ENCODE assay signal across 19 cellular contexts in the genomic region with DNA sequence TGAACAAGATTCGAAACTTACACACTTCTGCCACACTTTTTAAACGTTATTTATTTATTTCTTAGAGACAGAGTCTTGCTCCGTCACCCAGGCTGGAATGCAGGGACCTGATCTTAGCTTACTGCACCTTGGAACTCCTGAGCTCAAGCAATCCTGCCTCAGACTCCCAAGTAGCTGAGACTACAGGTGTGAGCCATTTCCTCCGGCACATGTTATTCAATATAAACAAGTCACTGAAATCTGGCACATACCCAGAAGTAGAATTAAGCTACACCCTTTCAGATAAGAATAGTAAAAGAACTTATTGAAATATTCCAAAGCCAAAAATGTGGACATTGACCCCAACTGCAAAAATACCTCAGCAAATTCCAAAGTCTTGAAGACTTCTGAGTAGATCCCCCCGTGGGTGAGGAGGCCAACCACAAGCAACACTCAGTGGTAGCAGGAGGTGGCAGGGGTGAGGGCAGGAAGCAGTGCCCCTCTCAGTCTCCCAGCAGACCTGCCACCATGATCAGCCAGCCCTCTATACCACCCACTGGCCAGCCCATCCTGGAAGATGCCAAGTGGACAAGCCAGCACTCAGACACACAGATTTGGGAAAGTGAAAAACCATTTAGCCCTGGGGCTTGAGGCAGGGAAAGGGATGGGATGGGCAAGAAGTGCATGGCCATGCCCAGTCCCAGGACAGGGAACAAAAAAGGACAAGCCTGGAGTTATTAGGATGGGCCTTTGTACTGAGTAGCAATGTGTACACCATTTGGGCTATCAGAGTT.
A peak's percentile ranks its signal among the peaks of the same experiment; 100 is the strongest.
DNase-seq lines count a peak whose midpoint lies in the region; ATAC-seq and TF ChIP-seq lines count a peak whose summit lies in the region.
"Had no signal": no experiment of that assay in that cellular context is flagged by ENCODE, and none has a peak within 500 bp of the region (broad histone marks: within the 10 kb centered on the region; RNA-seq: fewer than 3 reads in every experiment).

No MANE protein-coding gene starts in this region.

- CTCF ChIA-PET in activated CD8-positive, alpha-beta T cell treated with anti-CD3 and anti-CD28 coated beads for 36 hours (lab: Charles Lee), result no interaction called here
- CTCF ChIA-PET in naive thymus-derived CD4-positive, alpha-beta T cell (lab: Charles Lee), result interaction anchor here (1.0 kb wide), 1 partner anchor 9 kb away, joined by 3 read pairs; no protein-coding TSS in a partner anchor

- H3K4me1 ChIP-seq in naive thymus-derived CD4-positive, alpha-beta T cell (ENCODE audit: control insufficient read depth in 2 of 2, insufficient read depth in 2 of 2, low read length in 2 of 2), result peaks cover 14 to 45% of the 10 kb centered on the region in 2 donors

- no peaks in the 10 kb centered on the region for H3K9me3 Mint-ChIP-seq in activated CD4-positive, alpha-beta T cell treated with anti-CD3 and anti-CD28 coated beads, Interleukin-2, amount 10 ng/mL, durations not matched to agents 24 days and 14 days
- H3K9me3 Mint-ChIP-seq in activated CD8-positive, alpha-beta T cell treated with anti-CD3 and anti-CD28 coated beads for 36 hours, result no peaks in the 10 kb centered on the region
- peaks cover 0 to 6% (median 0%) of the 10 kb centered on the region in 11 donors for H3K9me3 Mint-ChIP-seq in naive thymus-derived CD4-positive, alpha-beta T cell

- no peaks in the 10 kb centered on the region for H3K27me3 Mint-ChIP-seq in activated CD4-positive, alpha-beta T cell treated with anti-CD3 and anti-CD28 coated beads, Interleukin-2, amount 10 ng/mL, durations not matched to agents 24 days and 14 days
- peaks cover 2% of the 10 kb centered on the region for H3K27me3 Mint-ChIP-seq in activated CD8-positive, alpha-beta T cell treated with anti-CD3 and anti-CD28 coated beads for 36 hours
- H3K27me3 Mint-ChIP-seq in naive thymus-derived CD4-positive, alpha-beta T cell, result peaks cover 0 to 3% (median 0%) of the 10 kb centered on the region in 5 donors

- H3K4me3 ChIP-seq in naive thymus-derived CD4-positive, alpha-beta T cell (ENCODE audit: low read length), result no peak overlapping the region
- H3K4me3 ChIP-seq: coronary artery, psoas muscle, spleen had no signal

- no peak for ATAC-seq in activated CD8-positive, alpha-beta T cell treated with anti-CD3 and anti-CD28 coated beads for 36 hours
- ATAC-seq in naive thymus-derived CD4-positive, alpha-beta T cell, result no peak
- ATAC-seq in HG03196 (IDR thresholded peaks at IDR 0.05; ENCODE audit: unreplicated experiment), result no peak
- no peak for ATAC-seq in GM18517 (IDR thresholded peaks at IDR 0.05; ENCODE audit: unreplicated experiment)
- ATAC-seq: left ventricle myocardium superior, psoas muscle had no signal

- peaks cover 24% of the 10 kb centered on the region for H3K36me3 Mint-ChIP-seq in activated CD4-positive, alpha-beta T cell treated with anti-CD3 and anti-CD28 coated beads, Interleukin-2, amount 10 ng/mL, durations not matched to agents 24 days and 14 days (ENCODE audit: low read depth)
- peaks cover 14% of the 10 kb centered on the region for H3K36me3 Mint-ChIP-seq in activated CD8-positive, alpha-beta T cell treated with anti-CD3 and anti-CD28 coated beads for 36 hours (ENCODE audit: low read depth)
- peaks cover 0 to 21% (median 5%) of the 10 kb centered on the region in 5 donors for H3K36me3 Mint-ChIP-seq in naive thymus-derived CD4-positive, alpha-beta T cell

- POLR2A ChIA-PET in activated CD8-positive, alpha-beta T cell treated with anti-CD3 and anti-CD28 coated beads for 36 hours (lab: Charles Lee), result interaction anchor here (0.5 to 3.1 kb wide), 7 partner anchors 25 to 120 kb away, joined by 3 to 32 read pairs (median 5); a partner anchor contains a TSS
- POLR2A ChIA-PET in naive thymus-derived CD4-positive, alpha-beta T cell (lab: Charles Lee), result interaction anchor here (0.5 to 20.9 kb wide), 20 partner anchors 6 to 1729 kb away, joined by 3 to 2611 read pairs (median 4); a partner anchor contains a TSS

- no peak overlapping the region for H3K4me3 Mint-ChIP-seq in activated CD4-positive, alpha-beta T cell treated with anti-CD3 and anti-CD28 coated beads, Interleukin-2, amount 10 ng/mL, durations not matched to agents 24 days and 14 days
- H3K4me3 Mint-ChIP-seq in activated CD8-positive, alpha-beta T cell treated with anti-CD3 and anti-CD28 coated beads for 36 hours, result peak overlapping the region; percentile 10
- peak overlapping the region; percentile 32 to 70 (median 52) for H3K4me3 Mint-ChIP-seq in naive thymus-derived CD4-positive, alpha-beta T cell

- H3K36me3 ChIP-seq in KOPT-K1 (ENCODE audit: insufficient read depth, low read length), result no peaks in the 10 kb centered on the region
- H3K36me3 ChIP-seq in naive thymus-derived CD4-positive, alpha-beta T cell (ENCODE audit: control insufficient read depth in 2 of 3, insufficient read depth in 3 of 3, low read length in 3 of 3), result peaks cover 0 to 10% (median 0%) of the 10 kb centered on the region in 3 experiments

- peak overlapping the region; percentile 76 for H3K27ac Mint-ChIP-seq in activated CD4-positive, alpha-beta T cell treated with anti-CD3 and anti-CD28 coated beads, Interleukin-2, amount 10 ng/mL, durations not matched to agents 24 days and 14 days
- peak overlapping the region; percentile 67 for H3K27ac Mint-ChIP-seq in activated CD8-positive, alpha-beta T cell treated with anti-CD3 and anti-CD28 coated beads for 36 hours
- H3K27ac Mint-ChIP-seq in naive thymus-derived CD4-positive, alpha-beta T cell, result peak overlapping the region; percentile 65 to 86 (median 77)

- peaks cover 48% of the 10 kb centered on the region for H3K4me1 Mint-ChIP-seq in activated CD4-positive, alpha-beta T cell treated with anti-CD3 and anti-CD28 coated beads, Interleukin-2, amount 10 ng/mL, durations not matched to agents 24 days and 14 days
- H3K4me1 Mint-ChIP-seq in activated CD8-positive, alpha-beta T cell treated with anti-CD3 and anti-CD28 coated beads for 36 hours (ENCODE audit: low read depth), result peaks cover 42% of the 10 kb centered on the region
- peaks cover 35 to 80% (median 53%) of the 10 kb centered on the region in 7 donors for H3K4me1 Mint-ChIP-seq in naive thymus-derived CD4-positive, alpha-beta T cell

- intact Hi-C loops in activated CD4-positive, alpha-beta T cell treated with anti-CD3 and anti-CD28 coated beads, Interleukin-2, amount 10 ng/mL, durations not matched to agents 24 days and 14 days (cut with micrococcal nuclease), result no loop called here
- intact Hi-C loops in activated CD8-positive, alpha-beta T cell treated with anti-CD3 and anti-CD28 coated beads for 36 hours (cut with micrococcal nuclease), result no loop called here
- intact Hi-C loops in naive thymus-derived CD4-positive, alpha-beta T cell (cut with micrococcal nuclease), result no loop called here

- peak; percentile 54 for DNase-seq in activated CD4-positive, alpha-beta T cell treated with anti-CD3 and anti-CD28 coated beads, Interleukin-2, amount 10 ng/mL, durations not matched to agents 24 days and 14 days
- DNase-seq in activated CD4-positive, alpha-beta T cell treated with anti-CD3 and anti-CD28 coated beads, Interleukin-2, amount 50 U/mL, for 48 hours, result no peak
- DNase-seq in activated CD8-positive, alpha-beta T cell treated with anti-CD3 and anti-CD28 coated beads for 36 hours, result no peak
- DNase-seq in naive thymus-derived CD4-positive, alpha-beta T cell, result peak in 1 of 9 donors; percentile 12
- DNase-seq in NCI-H1930 (lab: John Stamatoyannopoulos, UW), result no peak
- DNase-seq: 8988T; activated CD4-positive, CD25-positive, alpha-beta regulatory T cell; C1 segment of cervical spinal cord; foreskin melanocyte; left ventricle myocardium superior; NCI-H1092; NCI-H82; psoas muscle; spleen; T-helper 1 cell had no signal

- no peaks in the 10 kb centered on the region for H3K27me3 ChIP-seq in naive thymus-derived CD4-positive, alpha-beta T cell (ENCODE audit: control insufficient read depth in 2 of 2, insufficient read depth in 2 of 2, low read length in 2 of 2)
- H3K27me3 ChIP-seq: spleen had no signal

- no peak for TF ChIP-seq CTCF in activated CD8-positive, alpha-beta T cell treated with anti-CD3 and anti-CD28 coated beads for 36 hours (IDR thresholded peaks at IDR 0.05)

- no peaks in the 10 kb centered on the region for H3K9me3 ChIP-seq in KOPT-K1 (ENCODE audit: insufficient read depth, low read length, poor library complexity, severe bottlenecking)
- H3K9me3 ChIP-seq in naive thymus-derived CD4-positive, alpha-beta T cell (ENCODE audit: control insufficient read depth in 2 of 3, low read length in 3 of 3), result no peaks in the 10 kb centered on the region
- H3K9me3 ChIP-seq: psoas muscle, spleen had no signal

- peak overlapping the region; percentile 76 for H3K27ac ChIP-seq in KOPT-K1 (ENCODE audit: low read depth, low read length, poor library complexity, severe bottlenecking)
- peak overlapping the region; percentile 49 for H3K27ac ChIP-seq in naive thymus-derived CD4-positive, alpha-beta T cell (ENCODE audit: low read depth, low read length)
- H3K27ac ChIP-seq: coronary artery, psoas muscle had no signal
